Comparison of ENCODE assay signal across 19 cellular contexts in the genomic region with DNA sequence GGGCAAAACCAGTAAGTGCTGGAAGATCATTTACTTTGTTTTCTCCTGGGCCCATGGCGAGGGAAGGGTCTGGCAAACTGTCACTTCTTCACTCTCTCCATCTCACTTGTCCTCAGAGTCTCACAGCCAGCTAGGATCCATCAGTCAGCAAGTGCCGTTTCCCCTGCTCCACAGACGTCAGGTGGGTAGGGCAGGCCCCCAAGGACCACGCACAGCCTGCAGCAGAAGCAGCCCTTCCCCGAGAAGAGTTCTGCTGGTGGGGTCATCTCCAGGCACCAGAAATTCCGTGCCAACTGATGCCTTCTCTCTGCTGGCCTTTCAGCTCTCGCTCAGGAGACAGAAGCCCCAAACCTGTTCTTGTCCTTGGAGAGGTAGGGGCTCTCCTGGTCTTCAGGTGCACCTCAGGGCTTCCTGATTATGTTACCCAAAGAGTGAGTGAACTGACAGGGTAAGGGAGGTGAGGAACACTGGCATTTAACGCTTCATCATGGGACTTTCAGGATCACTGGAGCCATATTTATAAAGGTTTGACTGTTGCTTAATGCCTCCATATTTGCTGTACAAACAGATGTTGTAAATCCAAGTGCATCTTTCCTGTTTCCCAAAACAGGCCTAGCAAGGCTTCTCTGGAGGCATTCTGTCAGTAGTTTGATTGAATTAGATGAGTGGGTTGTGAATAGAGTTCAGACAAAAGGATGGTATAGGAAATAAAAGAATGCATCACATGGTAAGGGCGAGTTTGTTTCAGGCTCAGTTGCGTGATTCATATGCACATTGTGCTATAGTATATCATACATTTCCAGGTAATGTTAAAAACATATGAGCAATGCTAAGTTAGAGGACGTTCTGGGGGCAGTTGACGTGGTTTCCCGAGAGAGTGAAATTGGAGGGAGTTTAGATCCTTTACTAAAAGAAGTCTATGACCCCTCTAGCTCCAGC. TPM values are rescaled to one million over a fixed set of nuclear protein-coding genes. Genes with fewer than 3 reads are reported as not detected.
DNase-seq lines count a peak whose midpoint lies in the region; ATAC-seq, FAIRE-seq and TF ChIP-seq lines count a peak whose summit lies in the region.
"Had no signal": no experiment of that assay in that cellular context is flagged by ENCODE, and none has a peak within 500 bp of the region (broad histone marks: within the 10 kb centered on the region; RNA-seq: fewer than 3 reads in every experiment).

No MANE protein-coding gene starts in this region.

- peaks cover 27% of the 10 kb centered on the region for H3K4me1 ChIP-seq in GM23248 (ENCODE audit: insufficient read depth)
- peaks cover 20% of the 10 kb centered on the region for H3K4me1 ChIP-seq in SJSA1 (replicated peaks)
- peaks cover 35% of the 10 kb centered on the region for H3K4me1 ChIP-seq in keratinocyte (ENCODE audit: control insufficient read depth, extremely low read depth, insufficient read depth, low read length)
- peaks cover 21 to 36% (median 23%) of the 10 kb centered on the region in 4 donors for H3K4me1 ChIP-seq in stomach
- H3K4me1 ChIP-seq in thyroid gland: peaks cover 0 to 16% of the 10 kb centered on the region in 2 donors

- H3K9me1 ChIP-seq in keratinocyte (ENCODE audit: control insufficient read depth, extremely low read depth, insufficient read depth, low read length): no peaks in the 10 kb centered on the region

- H3K27ac ChIP-seq in GM23248 (peak overlapping the region; percentile 61; the same call in 1 of the 2 replicates), SJSA1 (peak overlapping the region; percentile 66), keratinocyte (ENCODE audit: control insufficient read depth, insufficient read depth, low read length) (peak overlapping the region; percentile 91), stomach (peak overlapping the region in 4 of 5 donors; percentile 69 to 90 (median 84)), thyroid gland (no peak overlapping the region)

- peak overlapping the region; percentile 67; the same call in 1 of the 2 replicates for H2AFZ ChIP-seq in GM23248
- peak overlapping the region; percentile 20 for H2AFZ ChIP-seq in keratinocyte (ENCODE audit: control insufficient read depth, low read length)

- H4K20me1 ChIP-seq in GM23248 (ENCODE audit: insufficient read depth): no peaks in the 10 kb centered on the region
- H4K20me1 ChIP-seq in keratinocyte (ENCODE audit: control insufficient read depth, extremely low read depth, insufficient read depth, low read length): no peaks in the 10 kb centered on the region

- intact Hi-C loops in stomach (cut with DNase I; ENCODE audit: low total_unique reads) (loop anchor here (10.0 kb wide), 1 partner anchor 197 kb away; a partner anchor contains a TSS), thyroid gland (cut with DNase I) (no loop called here)

- H3K36me3 ChIP-seq in GM23248 (ENCODE audit: low read depth) (no peaks in the 10 kb centered on the region), SJSA1 (no peaks in the 10 kb centered on the region), keratinocyte (ENCODE audit: control insufficient read depth in 2 of 2, extremely low read depth in 1 of 2, insufficient read depth in 2 of 2, low read length in 2 of 2) (no peaks in the 10 kb centered on the region), stomach (no peaks in the 10 kb centered on the region), thyroid gland (no peaks in the 10 kb centered on the region)

- H3K9me3 ChIP-seq in GM23248 (ENCODE audit: low read depth) (no peaks in the 10 kb centered on the region), SJSA1 (replicated peaks) (no peaks in the 10 kb centered on the region), keratinocyte (ENCODE audit: control insufficient read depth, low read depth, low read length) (no peaks in the 10 kb centered on the region), stomach (no peaks in the 10 kb centered on the region), thyroid gland (no peaks in the 10 kb centered on the region)

- H3K79me2 ChIP-seq in GM23248 (ENCODE audit: insufficient read depth): no peaks in the 10 kb centered on the region
- no peaks in the 10 kb centered on the region for H3K79me2 ChIP-seq in keratinocyte (ENCODE audit: control insufficient read depth, insufficient read depth, low read length)

- H3K9me2 ChIP-seq in GM23248 (ENCODE audit: insufficient read depth): no peaks in the 10 kb centered on the region

- H3K9ac ChIP-seq in GM23248 (peak overlapping the region; percentile 57; the same call in 1 of the 2 replicates), keratinocyte (ENCODE audit: control insufficient read depth, extremely low read depth, insufficient read depth, low read length) (peak overlapping the region; percentile 74)

- in situ Hi-C loops in GM23248 (cut with MboI): no loop called here

- TF ChIP-seq POLR2A in stomach (IDR thresholded peaks at IDR 0.05): no peak
- TF ChIP-seq POLR2A in thyroid gland (IDR thresholded peaks at IDR 0.05): no peak

- WGBS in GM23248 (ENCODE audit: low coverage in 1 of 2, low lambda C conversion rate in 2 of 2, missing lambda C conversion rate in 2 of 2), 2 experiments: 78 to 80% methylated on average over 13 of the region's 13 CpGs
- WGBS in stomach, 5 donors: 86 to 93% (median 89%) methylated on average over 13 of the region's 13 CpGs
- 90% methylated on average over 11 to 12 of the region's 13 CpGs for WGBS in thyroid gland, 2 donors

- dilution Hi-C loops in keratinocyte (cut with MboI; ENCODE audit: extremely low pct_ligation_motif_present, low sequenced_read_pairs): no loop called here

- H3K4me2 ChIP-seq in GM23248 (ENCODE audit: unreplicated experiment) (no peak overlapping the region), keratinocyte (ENCODE audit: control insufficient read depth, extremely low read depth, insufficient read depth, low read depth, low read length) (peak overlapping the region; percentile 64)

- H3K27me3 ChIP-seq in GM23248 (replicated peaks; ENCODE audit: insufficient read depth) (no peaks in the 10 kb centered on the region), SJSA1 (replicated peaks) (no peaks in the 10 kb centered on the region), keratinocyte (ENCODE audit: control insufficient read depth, extremely low read depth, insufficient read depth, low read length) (no peaks in the 10 kb centered on the region), stomach (no peaks in the 10 kb centered on the region), thyroid gland (no peaks in the 10 kb centered on the region)

- TF ChIP-seq EP300 in stomach (IDR thresholded peaks at IDR 0.05): no peak

- ATAC-seq in HG03025 (IDR thresholded peaks at IDR 0.05; ENCODE audit: low FRiP score, unreplicated experiment): no peak
- ATAC-seq in GM21786 (IDR thresholded peaks at IDR 0.05; ENCODE audit: unreplicated experiment): no peak
- ATAC-seq: stimulated activated effector memory CD8-positive, alpha-beta T cell treated with anti-CD3 and anti-CD28 coated beads, Interleukin-12 subunit alpha, Interleukin-12 subunit beta, amount 100 ng/mL, for 72 hours; T-cell had no signal

- peak; percentile 5 for FAIRE-seq in keratinocyte (lab: Jason Lieb, UNC)
- FAIRE-seq: endometrium had no signal

- TF ChIP-seq CTCF in keratinocyte (optimal IDR thresholded peaks at IDR 0.05 in 1 of 3, IDR thresholded peaks at IDR 0.05 in 1 of 3, conservative IDR thresholded peaks at IDR 0.05 in 1 of 3; ENCODE audit: extremely low read depth in 1 of 3, insufficient read depth in 2 of 3, low read length in 3 of 3): no peak
- no peak for TF ChIP-seq CTCF in stomach (IDR thresholded peaks at IDR 0.05)
- TF ChIP-seq CTCF in thyroid gland (IDR thresholded peaks at IDR 0.05): no peak

- H3F3A ChIP-seq in GM23248 (ENCODE audit: insufficient read depth): peaks cover 28% of the 10 kb centered on the region

- H3K4me3 ChIP-seq in GM23248: no peak overlapping the region
- no peak overlapping the region for H3K4me3 ChIP-seq in SJSA1
- H3K4me3 ChIP-seq in keratinocyte (ENCODE audit: control insufficient read depth in 2 of 3, extremely low read depth in 1 of 3, insufficient read depth in 2 of 3, low read depth in 1 of 3, low read length in 3 of 3): peak overlapping the region in 1 of 3 experiments; percentile 39
- no peak overlapping the region for H3K4me3 ChIP-seq in stomach
- no peak overlapping the region for H3K4me3 ChIP-seq in thyroid gland (replicated peaks in 1 of 3)
- H3K4me3 ChIP-seq: skin epidermis had no signal

- no peak for DNase-seq in GM23248
- DNase-seq in SJSA1 (ENCODE audit: low read depth in 1 of 2, low spot score in 2 of 2): no peak
- DNase-seq in keratinocyte (ENCODE audit: low read depth, low spot score): no peak
- no peak for DNase-seq in stomach
- DNase-seq in thyroid gland: no peak
- DNase-seq: activated effector memory CD4-positive, alpha-beta T cell treated with Interleukin-2 at 50 U/mL for 16 hours; GOT3; midbrain; NCI-H187; occipital lobe; T-cell had no signal

RNA-seq across cellular contexts. Expression of a gene that starts 13.7 kb away (rescaled TPM):
- not detected in 2 replicates for total RNA-seq in GM23248 (2014; rRNA removed; shearing (Covaris generic))
- polyA plus RNA-seq in GM23248 (2016; fragmentation: Nextera tagmentation; extraction: Ambion mirVana) (0.29 and 0.34 TPM in 2 replicates), keratinocyte (2.1 to 3.5 TPM (median 2.2 TPM) in 3 replicates), stomach (10 to 100 TPM; 35.4 to 67.8 (median 55.8) TPM)
- 6.3 and 7.8 TPM in 2 replicates for total RNA-seq in SJSA1 (2014; rRNA removed; shearing (Covaris generic))
- 0.59 TPM for polyA plus RNA-seq in keratinocyte (2011; ENCODE audit: low read depth)
- polyA plus RNA-seq in keratinocyte (2011; cell fraction: cytosol; rRNA removed): 1.3 and 1.8 TPM in 2 replicates
- 1.4 TPM in 2 replicates for polyA plus RNA-seq in keratinocyte (2011; cell fraction: nucleus; rRNA removed)
- polyA plus RNA-seq in keratinocyte (2012; ENCODE audit: low replicate concordance): 1.6 and 3.0 TPM in 2 replicates
- polyA minus RNA-seq in keratinocyte: 3.8 to 8.8 TPM (median 4.6 TPM) in 3 replicates
- polyA minus RNA-seq in keratinocyte (2011; cell fraction: cytosol; rRNA and poly(A)+ RNA removed): 4.2 TPM
- 1.4 TPM in 2 replicates for polyA minus RNA-seq in keratinocyte (2011; cell fraction: nucleus; rRNA and poly(A)+ RNA removed)
- total RNA-seq in stomach (100 to 1,000 TPM in 1 of 5 donors, 10 to 100 TPM in 4; 23.5 to 153 (median 97.4) TPM), thyroid gland (10 to 100 TPM in 3 of 4 donors, 1 to 10 TPM in 1; 9.0 to 23.1 (median 17.2) TPM)

RNA-seq across cellular contexts. Expression of a gene that starts 20.9 kb away (rescaled TPM):
- total RNA-seq in GM23248 (2014; rRNA removed; shearing (Covaris generic)): 0.54 TPM in 1 of 2 replicates, not detected in the other
- polyA plus RNA-seq in GM23248 (2016; fragmentation: Nextera tagmentation; extraction: Ambion mirVana): 0.24 and 0.25 TPM in 2 replicates
- not detected in 2 replicates for total RNA-seq in SJSA1 (2014; rRNA removed; shearing (Covaris generic))
- polyA plus RNA-seq in keratinocyte: 0.05 to 0.11 TPM (median 0.07 TPM) in 3 replicates
- not detected for polyA plus RNA-seq in keratinocyte (2011; ENCODE audit: low read depth)
- 0.06 TPM in 1 of 2 replicates, not detected in the other for polyA plus RNA-seq in keratinocyte (2011; cell fraction: cytosol; rRNA removed)
- polyA plus RNA-seq in keratinocyte (2011; cell fraction: nucleus; rRNA removed): not detected in 2 replicates
- 0.16 and 0.65 TPM in 2 replicates for polyA plus RNA-seq in keratinocyte (2012; ENCODE audit: low replicate concordance)
- not detected in 3 replicates for polyA minus RNA-seq in keratinocyte
- not detected for polyA minus RNA-seq in keratinocyte (2011; cell fraction: cytosol; rRNA and poly(A)+ RNA removed)
- not detected in 2 replicates for polyA minus RNA-seq in keratinocyte (2011; cell fraction: nucleus; rRNA and poly(A)+ RNA removed)
- 100 to 1,000 TPM in 1 of 5 donors, 10 to 100 TPM in 3, 1 to 10 TPM in 1; 5.7 to 133 (median 14.3) TPM for total RNA-seq in stomach
- polyA plus RNA-seq in stomach: 10 to 100 TPM in 1 of 3 donors, under 1 TPM in 1, not detected in 1; 0.56 to 67.8 TPM
- not detected for total RNA-seq in thyroid gland
- total RNA-seq: B cell, chondrocyte, HT1080, T-cell had no signal

Comparison
In these comparisons a context has a peak if more than half of its experiments do, and no peak if none do; other contexts are left out.
1. H3K27ac ChIP-seq: peak in GM23248 (single experiment), SJSA1 (single experiment), keratinocyte (single experiment) and stomach (4 of 5); none in thyroid gland (0 of 3).